ENCODE assay signal across 28 cellular contexts in the genomic region with DNA sequence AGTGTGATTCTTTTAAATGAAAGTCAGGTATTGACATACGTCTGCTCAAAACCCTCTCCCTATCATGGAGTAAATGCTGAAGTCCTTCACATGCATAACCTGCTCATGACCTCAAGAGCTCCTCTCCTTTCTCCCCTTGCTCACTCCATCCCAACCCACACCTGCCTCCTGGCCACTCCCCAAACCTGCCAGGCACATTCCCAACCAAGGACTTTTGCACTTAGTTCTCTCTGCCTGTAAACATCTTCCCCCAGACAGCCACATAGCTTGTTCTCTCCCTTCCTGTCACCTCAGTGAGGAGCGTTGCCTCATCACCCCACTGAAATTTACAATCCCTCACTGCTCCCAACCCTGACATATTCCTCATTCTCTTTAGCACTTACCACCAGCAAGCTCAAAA. TPM values are rescaled to one million over a fixed set of nuclear protein-coding genes. Genes with fewer than 3 reads are reported as not detected.
DNase-seq lines count a peak whose midpoint lies in the region; ATAC-seq and TF ChIP-seq lines count a peak whose summit lies in the region.
"Had no signal": no experiment of that assay in that cellular context is flagged by ENCODE, and none has a peak within 500 bp of the region (broad histone marks: within the 10 kb centered on the region; RNA-seq: fewer than 3 reads in every experiment).

No MANE protein-coding gene starts in this region.

- H4K20me1 ChIP-seq in hepatocyte (ENCODE audit: insufficient read depth, poor library complexity, severe bottlenecking): peaks cover 4% of the 10 kb centered on the region
- no peaks in the 10 kb centered on the region for H4K20me1 ChIP-seq in mammary epithelial cell (ENCODE audit: insufficient read depth, low read length)

- CTCF ChIA-PET in Calu3 (lab: Charles Lee) (interaction anchor here (0.6 to 0.9 kb wide), 2 partner anchors 203 to 220 kb away, joined by 3 to 4 read pairs; no protein-coding TSS in a partner anchor), WTC11 (lab: Charles Lee) (interaction anchor here (0.5 to 1.4 kb wide), 5 partner anchors 17 to 647 kb away, joined by 3 to 6 read pairs (median 5); no protein-coding TSS in a partner anchor), mammary epithelial cell (lab: Charles Lee; ENCODE audit: low non-redundant PET) (no interaction called here)

- POLR2A ChIA-PET in WTC11 (lab: Charles Lee): interaction anchor here (0.5 to 1.6 kb wide), 4 partner anchors 8 to 255 kb away, joined by 6 to 13 read pairs (median 6); a partner anchor contains a TSS

- dilution Hi-C loops in mammary epithelial cell (cut with HindIII; ENCODE audit: low sequenced_read_pairs): no loop called here

- no peaks in the 10 kb centered on the region for H3K9me2 ChIP-seq in hepatocyte (replicated peaks; ENCODE audit: insufficient read depth)

- DNase-seq in Calu3 (no peak), WTC11 (ENCODE audit: low spot score) (peak; percentile 15), hepatocyte (ENCODE audit: low spot score) (peak; percentile 34), mucosa of descending colon (peak in 2 of 3 donors; percentile 27 to 43), HK-2 (ENCODE audit: unreplicated experiment) (no peak), mammary epithelial cell (no peak)
- DNase-seq in activated CD4-positive, CD25-positive, alpha-beta regulatory T cell (lab: John Stamatoyannopoulos, UW): no peak
- no peak for DNase-seq in stimulated activated CD4-positive, alpha-beta T cell treated with anti-CD3 and anti-CD28 coated beads, Interleukin-1b, Interleukin-23, amount 100 ng/mL, for 48 hours
- DNase-seq: activated CD4-positive, alpha-beta T cell treated with anti-CD3 and anti-CD28 coated beads, Interleukin-2, amount 50 U/mL, for 1 hour; activated naive CD4-positive, alpha-beta T cell treated with anti-CD3 and anti-CD28 coated beads for 36 hours; adrenal gland; brain microvascular endothelial cell; EL; erythroblast; GOT3; IMR-90; midbrain; natural killer cell; NCI-H1048; NCI-H1694 treated with DMSO at 0.1 percent for 48 hours; NCI-H2171; NCI-H524; retina; SJCRH30; stimulated activated CD4-positive, alpha-beta T cell treated with anti-CD3 and anti-CD28 coated beads, Interleukin-4, amount 100 ng/mL, for 24 hours; T1000 had no signal

- H3K4me3 ChIP-seq in hepatocyte (no peak overlapping the region), mucosa of descending colon (no peak overlapping the region), mammary epithelial cell (replicated peaks in 1 of 3; ENCODE audit: insufficient read depth in 1 of 3, low read depth in 2 of 3, low read length in 3 of 3) (no peak overlapping the region)
- H3K4me3 ChIP-seq: adrenal gland; BLaER1 treated with 17β-estradiol and CSF1 and Interleukin-3, amounts not matched to agents 10 nM and 100 nM; SJCRH30 had no signal

- no peaks in the 10 kb centered on the region for H3K9me3 ChIP-seq in hepatocyte (ENCODE audit: low read depth)
- no peaks in the 10 kb centered on the region for H3K9me3 ChIP-seq in mucosa of descending colon
- H3K9me3 ChIP-seq in mammary epithelial cell (replicated peaks; ENCODE audit: insufficient read depth, low read length): no peaks in the 10 kb centered on the region
- H3K9me3 ChIP-seq: adrenal gland; BLaER1 treated with 17β-estradiol and CSF1 and Interleukin-3, amounts not matched to agents 10 nM and 100 nM; SJCRH30 had no signal

- H3K9ac ChIP-seq in mammary epithelial cell (ENCODE audit: insufficient read depth, low read length): no peak overlapping the region
- H3K9ac ChIP-seq: BLaER1 treated with 17β-estradiol and CSF1 and Interleukin-3, amounts not matched to agents 10 nM and 100 nM had no signal

- no peaks in the 10 kb centered on the region for H3K27me3 Mint-ChIP-seq in Calu3 (ENCODE audit: unreplicated experiment)
- H3K27me3 Mint-ChIP-seq in WTC11 (ENCODE audit: low read depth): no peaks in the 10 kb centered on the region
- H3K27me3 Mint-ChIP-seq: stimulated activated memory B cell treated with anti-CD40 and anti-IgM and Interleukin-4, amounts not matched to agents 10 μg/mL and 1 μg/mL and 100 μg/mL, for 72 hours had no signal

- H3K4me1 ChIP-seq in hepatocyte (ENCODE audit: insufficient read depth) (no peaks in the 10 kb centered on the region), mucosa of descending colon (ENCODE audit: low read depth) (no peaks in the 10 kb centered on the region), mammary epithelial cell (ENCODE audit: insufficient read depth, low read length) (no peaks in the 10 kb centered on the region)
- H3K4me1 ChIP-seq: adrenal gland; BLaER1 treated with 17β-estradiol and CSF1 and Interleukin-3, amounts not matched to agents 10 nM and 100 nM; SJCRH30 had no signal

- no peak overlapping the region for H3K4me2 ChIP-seq in hepatocyte
- no peak overlapping the region for H3K4me2 ChIP-seq in mammary epithelial cell (ENCODE audit: insufficient read depth, low read depth, low read length)
- H3K4me2 ChIP-seq: BLaER1 treated with 17β-estradiol and CSF1 and Interleukin-3, amounts not matched to agents 10 nM and 100 nM had no signal

- intact Hi-C loops in Calu3 (cut with micrococcal nuclease; ENCODE audit: unreplicated experiment) (no loop called here), mucosa of descending colon (cut with DNase I, micrococcal nuclease) (no loop called here), mammary epithelial cell (cut with micrococcal nuclease) (no loop called here)

- H3K36me3 Mint-ChIP-seq in Calu3 (ENCODE audit: insufficient read depth, unreplicated experiment) (peaks cover 6% of the 10 kb centered on the region), WTC11 (peaks cover 20% of the 10 kb centered on the region)

- H3K27ac Mint-ChIP-seq in Calu3 (ENCODE audit: unreplicated experiment): peak overlapping the region; percentile 1
- H3K27ac Mint-ChIP-seq in WTC11: peak overlapping the region; percentile 79
- H3K27ac Mint-ChIP-seq: activated naive CD4-positive, alpha-beta T cell treated with anti-CD3 and anti-CD28 coated beads for 36 hours; natural killer cell; stimulated activated memory B cell treated with anti-CD40 and anti-IgM and Interleukin-4, amounts not matched to agents 10 μg/mL and 1 μg/mL and 100 μg/mL, for 72 hours had no signal

- H3K9me3 Mint-ChIP-seq in Calu3 (ENCODE audit: low read depth, unreplicated experiment) (no peaks in the 10 kb centered on the region), WTC11 (peaks cover 7% of the 10 kb centered on the region)
- H3K9me3 Mint-ChIP-seq: activated naive CD4-positive, alpha-beta T cell treated with anti-CD3 and anti-CD28 coated beads for 36 hours; natural killer cell; stimulated activated memory B cell treated with anti-CD40 and anti-IgM and Interleukin-4, amounts not matched to agents 10 μg/mL and 1 μg/mL and 100 μg/mL, for 72 hours had no signal

- no peaks in the 10 kb centered on the region for H3K79me2 ChIP-seq in hepatocyte
- H3K79me2 ChIP-seq in mammary epithelial cell (ENCODE audit: insufficient read depth, low read length): no peaks in the 10 kb centered on the region

- in situ Hi-C loops in mammary epithelial cell (cut with MboI; ENCODE audit: low sequenced_read_pairs in 2 of 2): no loop called here

- H3K4me3 Mint-ChIP-seq in Calu3 (ENCODE audit: low read depth, unreplicated experiment) (no peak overlapping the region), WTC11 (no peak overlapping the region)
- H3K4me3 Mint-ChIP-seq: activated naive CD4-positive, alpha-beta T cell treated with anti-CD3 and anti-CD28 coated beads for 36 hours; natural killer cell; stimulated activated memory B cell treated with anti-CD40 and anti-IgM and Interleukin-4, amounts not matched to agents 10 μg/mL and 1 μg/mL and 100 μg/mL, for 72 hours had no signal

- H2AFZ ChIP-seq in hepatocyte (no peak overlapping the region), mammary epithelial cell (ENCODE audit: low read depth, low read length) (no peak overlapping the region)

- no peaks in the 10 kb centered on the region for H3K4me1 Mint-ChIP-seq in Calu3 (ENCODE audit: low read depth, unreplicated experiment)
- peaks cover 10% of the 10 kb centered on the region for H3K4me1 Mint-ChIP-seq in WTC11
- H3K4me1 Mint-ChIP-seq: stimulated activated memory B cell treated with anti-CD40 and anti-IgM and Interleukin-4, amounts not matched to agents 10 μg/mL and 1 μg/mL and 100 μg/mL, for 72 hours had no signal

- ATAC-seq in WTC11: peak; percentile 91
- peak; percentile 91 for ATAC-seq in mucosa of descending colon
- ATAC-seq: natural killer cell; stimulated activated memory B cell treated with anti-CD40 and anti-IgM and Interleukin-4, amounts not matched to agents 10 μg/mL and 1 μg/mL and 100 μg/mL, for 72 hours had no signal

- TF ChIP-seq CTCF in Calu3 (IDR thresholded peaks at IDR 0.05; ENCODE audit: unreplicated experiment): no peak
- TF ChIP-seq CTCF in WTC11 (IDR thresholded peaks at IDR 0.05): no peak
- no peak for TF ChIP-seq CTCF in hepatocyte (IDR thresholded peaks at IDR 0.05; ENCODE audit: poor library complexity)
- TF ChIP-seq CTCF in mucosa of descending colon (IDR thresholded peaks at IDR 0.05): no peak
- TF ChIP-seq CTCF in mammary epithelial cell (conservative IDR thresholded peaks at IDR 0.05 in 1 of 2, IDR thresholded peaks at IDR 0.05 in 1 of 2; ENCODE audit: extremely low read depth in 1 of 2, insufficient read depth in 1 of 2, low read depth in 1 of 2, low read length in 2 of 2): no peak

- H3K27ac ChIP-seq in hepatocyte (peak overlapping the region; percentile 26), mammary epithelial cell (ENCODE audit: insufficient read depth, low read depth, low read length) (no peak overlapping the region)
- H3K27ac ChIP-seq: adrenal gland; BLaER1 treated with 17β-estradiol and CSF1 and Interleukin-3, amounts not matched to agents 10 nM and 100 nM; brain microvascular endothelial cell; SJCRH30 had no signal

- WGBS in hepatocyte (ENCODE audit: low lambda C conversion rate, missing lambda C conversion rate): 76% methylated on average over 2 of the region's 2 CpGs
- 85% methylated on average over 2 of the region's 2 CpGs for WGBS in mammary epithelial cell (ENCODE audit: low coverage, missing lambda C conversion rate)

- H3K27me3 ChIP-seq in hepatocyte: no peaks in the 10 kb centered on the region
- no peaks in the 10 kb centered on the region for H3K27me3 ChIP-seq in mammary epithelial cell (ENCODE audit: insufficient read depth, low read length)
- H3K27me3 ChIP-seq: adrenal gland; BLaER1 treated with 17β-estradiol and CSF1 and Interleukin-3, amounts not matched to agents 10 nM and 100 nM; brain microvascular endothelial cell; SJCRH30 had no signal

- no TSS peak for BruUV-seq in Calu3 (replicated peaks; lab: Mats Ljungman, UMichigan)
- no TSS peak for BruUV-seq in mammary epithelial cell (replicated peaks; lab: Mats Ljungman, UMichigan)

- H3K36me3 ChIP-seq in hepatocyte (replicated peaks; ENCODE audit: insufficient read depth, low read depth) (no peaks in the 10 kb centered on the region), mucosa of descending colon (ENCODE audit: low read depth) (no peaks in the 10 kb centered on the region), mammary epithelial cell (ENCODE audit: insufficient read depth, low read length) (peaks cover 10% of the 10 kb centered on the region)

RNA-seq across cellular contexts. Expression of a gene that starts 8.7 kb away (rescaled TPM):
- total RNA-seq in Calu3 (2022) (11.1 and 11.9 TPM in 2 replicates), WTC11 (2021) (6.7 to 9.5 TPM (median 8.1 TPM) in 3 replicates), hepatocyte (21.8 and 24.7 TPM in 2 replicates), mucosa of descending colon (10 to 100 TPM; 11.1 to 23.8 (median 18.9) TPM), mammary epithelial cell (10 to 100 TPM; 10.5 to 10.7 TPM)
- polyA plus RNA-seq in hepatocyte (17.1 and 22.6 TPM in 2 replicates), mammary epithelial cell (7.8 TPM)
- polyA minus RNA-seq in mammary epithelial cell: not detected

RNA-seq across cellular contexts. Expression of a gene that starts 33.9 kb away (rescaled TPM):
- 24.1 and 26.3 TPM in 2 replicates for total RNA-seq in Calu3 (2022)
- 27.5 to 27.8 TPM (median 27.8 TPM) in 3 replicates for total RNA-seq in WTC11 (2021)
- 33.3 and 41.9 TPM in 2 replicates for total RNA-seq in hepatocyte
- polyA plus RNA-seq in hepatocyte: 7.1 and 8.5 TPM in 2 replicates
- total RNA-seq in mucosa of descending colon: 100 to 1,000 TPM in 2 of 3 donors, 10 to 100 TPM in 1; 95.6 to 171 (median 100) TPM
- total RNA-seq in mammary epithelial cell: 10 to 100 TPM; 17.6 to 18.7 TPM
- polyA plus RNA-seq in mammary epithelial cell: 4.6 TPM
- polyA minus RNA-seq in mammary epithelial cell: 3.7 TPM

Comparison
In these comparisons a context has a peak if more than half of its experiments do, and no peak if none do; other contexts are left out.
1. DNase-seq: peak in WTC11 (single experiment), hepatocyte (single experiment) and mucosa of descending colon (2 of 3); none in Calu3 (single experiment), activated CD4-positive, CD25-positive, alpha-beta regulatory T cell (0 of 4), HK-2 (single experiment), stimulated activated CD4-positive, alpha-beta T cell treated with anti-CD3 and anti-CD28 coated beads, Interleukin-1b, Interleukin-23, amount 100 ng/mL, for 48 hours (single experiment) and mammary epithelial cell (single experiment).